1 cellular context compared by ENCODE assay signal in genomic region chr22:42294034-42294985, GRCh38.
A peak's percentile ranks its signal among the peaks of the same experiment; 100 is the strongest.
TF ChIP-seq lines count a peak whose summit lies in the region.

No MANE protein-coding gene starts in this region.

TF ChIP-seq in HEK293, 187 proteins besides CTCF, POLR2A, EP300 and RAD21 (continued from another document and continues in another):
- TF ChIP-seq TSHZ1 (tag by site-specific recombination; IDR thresholded peaks at IDR 0.05; ENCODE audit: borderline replicate concordance) (no peak), ZNF704 (tag by site-specific recombination; IDR thresholded peaks at IDR 0.05) (no peak), ZNF18 (tag by site-specific recombination; IDR thresholded peaks at IDR 0.05) (peak; percentile 24; the same call in 1 of the 2 replicates), PRDM10 (tag by site-specific recombination; IDR thresholded peaks at IDR 0.05) (no peak), ZNF658 (tag by site-specific recombination; IDR thresholded peaks at IDR 0.05) (no peak), OVOL3 (tag by site-specific recombination; IDR thresholded peaks at IDR 0.05) (no peak), ZNF660 (tag by site-specific recombination; IDR thresholded peaks at IDR 0.05) (no peak), BCL11A (tag by site-specific recombination; IDR thresholded peaks at IDR 0.05; ENCODE audit: low read depth) (no peak), GLI4 (tag by site-specific recombination; IDR thresholded peaks at IDR 0.05) (no peak), SCRT1 (tag by site-specific recombination; IDR thresholded peaks at IDR 0.05; ENCODE audit: borderline replicate concordance) (no peak), PRDM2 (tag by site-specific recombination; IDR thresholded peaks at IDR 0.05; ENCODE audit: borderline replicate concordance) (no peak), WT1 (tag by site-specific recombination; IDR thresholded peaks at IDR 0.05) (peak; percentile 64), ZNF830 (tag by site-specific recombination; IDR thresholded peaks at IDR 0.05; ENCODE audit: low read depth) (no peak), GLIS1 (tag by site-specific recombination; IDR thresholded peaks at IDR 0.05) (peak; percentile 96), KLF17 (tag by site-specific recombination; IDR thresholded peaks at IDR 0.05) (peak; percentile 65; the same call in 1 of the 2 replicates), AEBP2 (tag by site-specific recombination; IDR thresholded peaks at IDR 0.05; ENCODE audit: borderline replicate concordance) (no peak), ZNF112 (tag by site-specific recombination; IDR thresholded peaks at IDR 0.05) (no peak), ZFP37 (tag by site-specific recombination; IDR thresholded peaks at IDR 0.05) (no peak), ZIC2 (tag by site-specific recombination; IDR thresholded peaks at IDR 0.05) (peak; percentile 96), SCRT2 (tag by site-specific recombination; IDR thresholded peaks at IDR 0.05) (no peak), ZNF791 (tag by site-specific recombination; IDR thresholded peaks at IDR 0.05) (no peak), ZNF169 (tag by site-specific recombination; IDR thresholded peaks at IDR 0.05) (no peak), ZFHX2 (tag by site-specific recombination; conservative IDR thresholded peaks at IDR 0.05) (no peak), ZNF239 (tag by site-specific recombination; IDR thresholded peaks at IDR 0.05) (no peak), ZFP69B (tag by site-specific recombination; IDR thresholded peaks at IDR 0.05) (no peak), ZNF548 (tag by site-specific recombination; IDR thresholded peaks at IDR 0.05) (no peak), ZBTB6 (tag by site-specific recombination; IDR thresholded peaks at IDR 0.05) (peak; percentile 78), BCL11B (tag by site-specific recombination; IDR thresholded peaks at IDR 0.05; ENCODE audit: low read depth) (no peak), ZSCAN16 (tag by site-specific recombination; IDR thresholded peaks at IDR 0.05) (no peak), ZNF473 (tag by site-specific recombination; IDR thresholded peaks at IDR 0.05) (no peak), ZNF26 (tag by site-specific recombination; IDR thresholded peaks at IDR 0.05) (no peak), ZNF214 (tag by site-specific recombination; IDR thresholded peaks at IDR 0.05; ENCODE audit: borderline replicate concordance) (no peak)
